Comparison of ENCODE assay signal across 9 cellular contexts in the genomic region with DNA sequence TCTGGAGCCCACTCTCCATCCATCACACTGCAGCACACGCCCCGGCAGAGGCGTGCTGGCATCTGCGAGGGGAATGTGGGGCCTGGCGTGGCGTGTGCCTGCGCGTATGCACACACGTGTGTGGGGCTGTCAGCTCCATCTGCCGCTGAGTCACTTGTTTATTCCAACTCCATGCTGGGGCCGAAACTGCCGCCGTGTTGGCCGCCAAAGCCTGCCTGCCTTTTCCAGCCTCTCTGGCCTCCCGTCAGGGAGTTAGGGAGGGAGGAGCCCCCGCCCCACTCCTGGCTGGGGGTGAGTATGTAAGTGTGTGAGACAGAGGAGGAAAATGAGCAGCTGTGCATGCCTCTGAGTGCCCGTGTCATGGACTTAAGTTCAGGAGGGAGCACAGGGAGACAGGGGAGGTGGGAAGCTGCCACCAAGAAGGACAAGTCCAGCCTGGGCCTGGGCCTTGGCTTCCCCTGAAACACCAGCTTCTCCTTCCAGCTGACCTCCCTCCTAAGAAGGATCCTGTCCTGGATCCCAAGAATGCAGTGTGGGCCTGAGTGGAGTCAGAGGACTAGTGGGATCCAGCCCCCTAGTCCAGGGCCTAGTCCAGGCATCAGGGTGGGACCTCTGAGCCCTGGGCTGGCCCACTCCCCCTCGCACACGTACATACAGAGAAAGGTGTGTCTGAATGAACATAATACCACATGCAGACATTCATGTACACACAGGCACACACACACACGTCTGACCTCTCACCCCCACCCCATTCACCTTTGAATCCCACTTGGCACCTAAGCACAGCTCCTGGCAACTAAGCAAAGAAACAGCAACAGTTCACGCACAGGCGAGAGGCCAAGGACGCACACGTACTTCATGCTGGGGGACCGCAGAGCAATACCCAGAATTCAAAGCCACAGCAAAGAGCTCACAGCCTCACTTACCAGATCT. TPM values are rescaled to one million over a fixed set of nuclear protein-coding genes. Genes with fewer than 3 reads are reported as not detected.
A peak's percentile ranks its signal among the peaks of the same experiment; 100 is the strongest.
DNase-seq lines count a peak whose midpoint lies in the region; ATAC-seq, FAIRE-seq and TF ChIP-seq lines count a peak whose summit lies in the region.
"Had no signal": no experiment of that assay in that cellular context is flagged by ENCODE, and none has a peak within 500 bp of the region (broad histone marks: within the 10 kb centered on the region; RNA-seq: fewer than 3 reads in every experiment).

No MANE protein-coding gene starts in this region.

- no peaks in the 10 kb centered on the region for H3K9me3 Mint-ChIP-seq in activated naive CD8-positive, alpha-beta T cell treated with anti-CD3 and anti-CD28 coated beads for 36 hours

- peak overlapping the region in 3 of 11 experiments; percentile 18 to 46 (median 35); a peak in 4 of 22 replicates for H3K27ac ChIP-seq in BLaER1 treated with 17β-estradiol and CSF1 and Interleukin-3, amounts not matched to agents 10 nM and 100 nM
- H3K27ac ChIP-seq in heart left ventricle, result peak overlapping the region; percentile 36 to 89 (median 76)
- peak overlapping the region; percentile 81 to 92 for H3K27ac ChIP-seq in prostate gland

- peak overlapping the region in 6 of 11 experiments; percentile 7 to 41 (median 22); a peak in 6 of 22 replicates for H3K9ac ChIP-seq in BLaER1 treated with 17β-estradiol and CSF1 and Interleukin-3, amounts not matched to agents 10 nM and 100 nM

- TF ChIP-seq CTCF in heart left ventricle (IDR thresholded peaks at IDR 0.05), result no peak
- TF ChIP-seq CTCF in prostate gland (IDR thresholded peaks at IDR 0.05), result no peak
- no peak for TF ChIP-seq CTCF in D721Med (IDR thresholded peaks at IDR 0.05; ENCODE audit: insufficient read depth, missing control alignments)

- H3K36me3 ChIP-seq in BLaER1 treated with 17β-estradiol and CSF1 and Interleukin-3, amounts not matched to agents 10 nM and 100 nM, result peaks cover 98 to 100% (median 100%) of the 10 kb centered on the region in 11 experiments
- H3K36me3 ChIP-seq in heart left ventricle (peaks cover 0 to 100% (median 97%) of the 10 kb centered on the region in 9 donors), prostate gland (peaks cover 5 to 23% of the 10 kb centered on the region in 2 donors)

- TF ChIP-seq POLR2A in heart left ventricle (IDR thresholded peaks at IDR 0.05), result no peak
- peak; percentile 6 for TF ChIP-seq POLR2A in prostate gland (IDR thresholded peaks at IDR 0.05)

- peaks cover 22% of the 10 kb centered on the region for H3K4me1 Mint-ChIP-seq in activated naive CD8-positive, alpha-beta T cell treated with anti-CD3 and anti-CD28 coated beads for 36 hours

- H3K27me3 Mint-ChIP-seq in activated naive CD8-positive, alpha-beta T cell treated with anti-CD3 and anti-CD28 coated beads for 36 hours, result no peaks in the 10 kb centered on the region

- FAIRE-seq in D721Med (lab: Jason Lieb, UNC), result no peak
- FAIRE-seq: islet of Langerhans had no signal

- ATAC-seq in heart left ventricle, result peak; percentile 51 to 78 (median 57)
- ATAC-seq in GM21737 (IDR thresholded peaks at IDR 0.05; ENCODE audit: unreplicated experiment), result no peak

- peaks cover 24% of the 10 kb centered on the region for H3K36me3 Mint-ChIP-seq in activated naive CD8-positive, alpha-beta T cell treated with anti-CD3 and anti-CD28 coated beads for 36 hours

- H3K4me3 Mint-ChIP-seq in activated naive CD8-positive, alpha-beta T cell treated with anti-CD3 and anti-CD28 coated beads for 36 hours, result no peak overlapping the region

- H4K20me1 ChIP-seq in BLaER1 treated with 17β-estradiol and CSF1 and Interleukin-3, amounts not matched to agents 10 nM and 100 nM, result peaks cover 92 to 100% (median 99%) of the 10 kb centered on the region in 11 experiments

- intact Hi-C loops in heart left ventricle (cut with DNase I) (no loop called here), prostate gland (cut with DNase I) (no loop called here)

- WGBS in heart left ventricle, 4 donors, result 52 to 64% (median 57%) methylated on average over 25 of the region's 25 CpGs
- 55% methylated on average over 23 of the region's 25 CpGs for WGBS in prostate gland

- H3K4me2 ChIP-seq in BLaER1 treated with 17β-estradiol and CSF1 and Interleukin-3, amounts not matched to agents 10 nM and 100 nM, result no peak overlapping the region

- H3K27ac Mint-ChIP-seq in activated naive CD8-positive, alpha-beta T cell treated with anti-CD3 and anti-CD28 coated beads for 36 hours, result no peak overlapping the region

- H3K9me3 ChIP-seq in BLaER1 treated with 17β-estradiol and CSF1 and Interleukin-3, amounts not matched to agents 10 nM and 100 nM (replicated peaks in 1 of 11), result no peaks in the 10 kb centered on the region
- H3K9me3 ChIP-seq in heart left ventricle (no peaks in the 10 kb centered on the region), prostate gland (no peaks in the 10 kb centered on the region)

- peaks cover 19 to 55% (median 41%) of the 10 kb centered on the region in 10 experiments for H3K4me1 ChIP-seq in BLaER1 treated with 17β-estradiol and CSF1 and Interleukin-3, amounts not matched to agents 10 nM and 100 nM
- H3K4me1 ChIP-seq in heart left ventricle, result peaks cover 8 to 89% (median 62%) of the 10 kb centered on the region in 12 donors
- H3K4me1 ChIP-seq in prostate gland (replicated peaks), result peaks cover 31% of the 10 kb centered on the region

- H3K27me3 ChIP-seq in BLaER1 treated with 17β-estradiol and CSF1 and Interleukin-3, amounts not matched to agents 10 nM and 100 nM, result no peaks in the 10 kb centered on the region
- H3K27me3 ChIP-seq in heart left ventricle (no peaks in the 10 kb centered on the region), prostate gland (replicated peaks; ENCODE audit: insufficient read depth) (no peaks in the 10 kb centered on the region)

- no peak overlapping the region for H3K4me3 ChIP-seq in BLaER1 treated with 17β-estradiol and CSF1 and Interleukin-3, amounts not matched to agents 10 nM and 100 nM
- H3K4me3 ChIP-seq in heart left ventricle (no peak overlapping the region), prostate gland (no peak overlapping the region)

- DNase-seq in SHP77 (lab: John Stamatoyannopoulos, UW), result peak; percentile 24 to 51
- DNase-seq in heart left ventricle, result peak; percentile 76 to 90 (median 86)
- DNase-seq in prostate gland (ENCODE audit: low spot score), result peak; percentile 48
- DNase-seq in D721Med (ENCODE audit: insufficient read length, low spot score), result no peak
- DNase-seq in activated naive CD8-positive, alpha-beta T cell treated with anti-CD3 and anti-CD28 coated beads for 36 hours, result no peak
- no peak for DNase-seq in NCI-H1048 (lab: John Stamatoyannopoulos, UW)

RNA-seq across cellular contexts. Expression of a gene that starts 24.7 kb away (rescaled TPM):
- total RNA-seq in heart left ventricle (100 to 1,000 TPM in 3 of 9 donors, 10 to 100 TPM in 6; 75.0 to 203 (median 93.2) TPM), prostate gland (100 to 1,000 TPM in 1 of 2 donors, 10 to 100 TPM in 1; 52.1 to 128 TPM)
- polyA plus RNA-seq in heart left ventricle, result 10 to 100 TPM; 40.5 to 68.8 TPM
- 10 to 100 TPM; 25.7 to 27.8 TPM for total RNA-seq in activated naive CD8-positive, alpha-beta T cell treated with anti-CD3 and anti-CD28 coated beads for 36 hours

Comparison
In these comparisons a context has a peak if more than half of its experiments do, and no peak if none do; other contexts are left out.
1. DNase-seq: peak in SHP77 (2 of 2), heart left ventricle (5 of 5) and prostate gland (single experiment); none in D721Med (single experiment), activated naive CD8-positive, alpha-beta T cell treated with anti-CD3 and anti-CD28 coated beads for 36 hours (single experiment) and NCI-H1048 (single experiment).